ENCODE assay signal across 10 cellular contexts in genomic region chr5:156475831-156476551, GRCh38.
DNase-seq lines count a peak whose midpoint lies in the region; ATAC-seq and TF ChIP-seq lines count a peak whose summit lies in the region.
"Had no signal": no experiment of that assay in that cellular context is flagged by ENCODE, and none has a peak within 500 bp of the region (broad histone marks: within the 10 kb centered on the region; RNA-seq: fewer than 3 reads in every experiment).

No MANE protein-coding gene starts in this region.

- H3K4me1 Mint-ChIP-seq in naive thymus-derived CD8-positive, alpha-beta T cell: no peaks in the 10 kb centered on the region
- H3K4me1 Mint-ChIP-seq: activated naive CD8-positive, alpha-beta T cell treated with anti-CD3 and anti-CD28 coated beads, Interleukin-2, amount 10 ng/mL, durations not matched to agents 7 days and 5 days had no signal

- H3K9me3 Mint-ChIP-seq in naive thymus-derived CD8-positive, alpha-beta T cell: peaks cover 0 to 1% (median 0%) of the 10 kb centered on the region in 9 donors
- H3K9me3 Mint-ChIP-seq: activated naive CD8-positive, alpha-beta T cell treated with anti-CD3 and anti-CD28 coated beads, Interleukin-2, amount 10 ng/mL, durations not matched to agents 7 days and 5 days; natural killer cell treated with Interleukin-12 subunit alpha and Interleukin-12 subunit beta and Interleukin-15 and Interleukin-18, amount 100 ng/mL, for 72 hours had no signal

- peak; percentile 80 for DNase-seq in AG09309 (ENCODE audit: low read depth)
- peak; percentile 76 for DNase-seq in fibroblast of the aortic adventitia (ENCODE audit: low read depth)
- DNase-seq in omental fat pad (ENCODE audit: low spot score): no peak
- DNase-seq in naive thymus-derived CD8-positive, alpha-beta T cell: no peak
- no peak for DNase-seq in activated CD4-positive, CD25-positive, alpha-beta regulatory T cell treated with anti-CD3 and anti-CD28 coated beads, Interleukin-2, amount 50 U/mL, for 72 hours
- no peak for DNase-seq in HEK293T (ENCODE audit: extremely low spot score)
- DNase-seq: activated naive CD8-positive, alpha-beta T cell treated with anti-CD3 and anti-CD28 coated beads, Interleukin-2, amount 10 ng/mL, durations not matched to agents 7 days and 5 days had no signal

- ATAC-seq in omental fat pad (ENCODE audit: low FRiP score) (peak; percentile 74), HG02938 (IDR thresholded peaks at IDR 0.05; ENCODE audit: unreplicated experiment) (no peak)
- ATAC-seq in naive thymus-derived CD8-positive, alpha-beta T cell: no peak

- no peaks in the 10 kb centered on the region for H3K36me3 Mint-ChIP-seq in naive thymus-derived CD8-positive, alpha-beta T cell
- H3K36me3 Mint-ChIP-seq: activated naive CD8-positive, alpha-beta T cell treated with anti-CD3 and anti-CD28 coated beads, Interleukin-2, amount 10 ng/mL, durations not matched to agents 7 days and 5 days; natural killer cell treated with Interleukin-12 subunit alpha and Interleukin-12 subunit beta and Interleukin-15 and Interleukin-18, amount 100 ng/mL, for 72 hours had no signal

- H3K27me3 Mint-ChIP-seq in naive thymus-derived CD8-positive, alpha-beta T cell: peaks cover 0 to 5% (median 4%) of the 10 kb centered on the region in 5 donors
- H3K27me3 Mint-ChIP-seq: activated naive CD8-positive, alpha-beta T cell treated with anti-CD3 and anti-CD28 coated beads, Interleukin-2, amount 10 ng/mL, durations not matched to agents 7 days and 5 days had no signal

- TF ChIP-seq CTCF in AG09309 (IDR thresholded peaks at IDR 0.05; ENCODE audit: control insufficient read depth, insufficient read depth, low read depth, low read length, missing control alignments): peak; percentile 44
- peak; percentile 10 for TF ChIP-seq CTCF in fibroblast of the aortic adventitia (IDR thresholded peaks at IDR 0.05; ENCODE audit: insufficient read depth, low read length)
- no peak for TF ChIP-seq CTCF in omental fat pad (IDR thresholded peaks at IDR 0.05)

- no peak overlapping the region for H3K27ac Mint-ChIP-seq in naive thymus-derived CD8-positive, alpha-beta T cell
- H3K27ac Mint-ChIP-seq: activated naive CD8-positive, alpha-beta T cell treated with anti-CD3 and anti-CD28 coated beads, Interleukin-2, amount 10 ng/mL, durations not matched to agents 7 days and 5 days; natural killer cell treated with Interleukin-12 subunit alpha and Interleukin-12 subunit beta and Interleukin-15 and Interleukin-18, amount 100 ng/mL, for 72 hours had no signal

- POLR2A ChIA-PET in naive thymus-derived CD8-positive, alpha-beta T cell (lab: Charles Lee): no interaction called here
- POLR2A ChIA-PET in HEK293T (lab: Yijun Ruan, JAX): no interaction called here

- H3K4me3 ChIP-seq in AG09309 (ENCODE audit: control insufficient read depth, low read depth, low read length): no peak overlapping the region
- no peak overlapping the region for H3K4me3 ChIP-seq in fibroblast of the aortic adventitia (ENCODE audit: low read depth, low read length)

- CTCF ChIA-PET in HEK293T (lab: Yijun Ruan, JAX): no interaction called here

- H3K4me3 Mint-ChIP-seq in naive thymus-derived CD8-positive, alpha-beta T cell: no peak overlapping the region
- H3K4me3 Mint-ChIP-seq: activated naive CD8-positive, alpha-beta T cell treated with anti-CD3 and anti-CD28 coated beads, Interleukin-2, amount 10 ng/mL, durations not matched to agents 7 days and 5 days; natural killer cell treated with Interleukin-12 subunit alpha and Interleukin-12 subunit beta and Interleukin-15 and Interleukin-18, amount 100 ng/mL, for 72 hours had no signal

TF ChIP-seq in PFSK-1, 5 proteins besides CTCF, POLR2A, EP300 and RAD21:
- TF ChIP-seq TAF1 (IDR thresholded peaks at IDR 0.05; ENCODE audit: borderline replicate concordance, insufficient read depth, low read length) (no peak), FOXP2 (optimal IDR thresholded peaks at IDR 0.05; ENCODE audit: borderline replicate concordance, extremely low read depth, extremely low read length, insufficient read depth) (peak; percentile 17), SIN3A (IDR thresholded peaks at IDR 0.05; ENCODE audit: borderline replicate concordance, insufficient read depth, low read length) (peak; percentile 97; the same call in 1 of the 2 replicates)
- TF ChIP-seq, protein P1, sequence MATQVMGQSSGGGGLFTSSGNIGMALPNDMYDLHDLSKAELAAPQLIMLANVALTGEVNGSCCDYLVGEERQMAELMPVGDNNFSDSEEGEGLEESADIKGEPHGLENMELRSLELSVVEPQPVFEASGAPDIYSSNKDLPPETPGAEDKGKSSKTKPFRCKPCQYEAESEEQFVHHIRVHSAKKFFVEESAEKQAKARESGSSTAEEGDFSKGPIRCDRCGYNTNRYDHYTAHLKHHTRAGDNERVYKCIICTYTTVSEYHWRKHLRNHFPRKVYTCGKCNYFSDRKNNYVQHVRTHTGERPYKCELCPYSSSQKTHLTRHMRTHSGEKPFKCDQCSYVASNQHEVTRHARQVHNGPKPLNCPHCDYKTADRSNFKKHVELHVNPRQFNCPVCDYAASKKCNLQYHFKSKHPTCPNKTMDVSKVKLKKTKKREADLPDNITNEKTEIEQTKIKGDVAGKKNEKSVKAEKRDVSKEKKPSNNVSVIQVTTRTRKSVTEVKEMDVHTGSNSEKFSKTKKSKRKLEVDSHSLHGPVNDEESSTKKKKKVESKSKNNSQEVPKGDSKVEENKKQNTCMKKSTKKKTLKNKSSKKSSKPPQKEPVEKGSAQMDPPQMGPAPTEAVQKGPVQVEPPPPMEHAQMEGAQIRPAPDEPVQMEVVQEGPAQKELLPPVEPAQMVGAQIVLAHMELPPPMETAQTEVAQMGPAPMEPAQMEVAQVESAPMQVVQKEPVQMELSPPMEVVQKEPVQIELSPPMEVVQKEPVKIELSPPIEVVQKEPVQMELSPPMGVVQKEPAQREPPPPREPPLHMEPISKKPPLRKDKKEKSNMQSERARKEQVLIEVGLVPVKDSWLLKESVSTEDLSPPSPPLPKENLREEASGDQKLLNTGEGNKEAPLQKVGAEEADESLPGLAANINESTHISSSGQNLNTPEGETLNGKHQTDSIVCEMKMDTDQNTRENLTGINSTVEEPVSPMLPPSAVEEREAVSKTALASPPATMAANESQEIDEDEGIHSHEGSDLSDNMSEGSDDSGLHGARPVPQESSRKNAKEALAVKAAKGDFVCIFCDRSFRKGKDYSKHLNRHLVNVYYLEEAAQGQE (IDR thresholded peaks at IDR 0.05; ENCODE audit: insufficient read depth in 1 of 2, low read depth in 2 of 2, low read length in 2 of 2): peak in 1 of 2 experiments; percentile 57; a peak in 1 of 4 replicates
TF ChIP-seq in PFSK-1: peak in this region for 3.

TF ChIP-seq in HEK293T, 16 proteins besides CTCF, POLR2A, EP300 and RAD21:
- no peak for TF ChIP-seq ZNF384 (IDR thresholded peaks at IDR 0.05)
- TF ChIP-seq TARDBP (IDR thresholded peaks at IDR 0.05): no peak
- TF ChIP-seq LEF1 (IDR thresholded peaks at IDR 0.05; ENCODE audit: borderline replicate concordance): no peak
- TF ChIP-seq PKNOX1 (IDR thresholded peaks at IDR 0.05): no peak
- no peak for TF ChIP-seq BHLHE40 (IDR thresholded peaks at IDR 0.05; ENCODE audit: borderline replicate concordance)
- TF ChIP-seq NFRKB (IDR thresholded peaks at IDR 0.05): no peak
- no peak for TF ChIP-seq FOXM1 (IDR thresholded peaks at IDR 0.05; ENCODE audit: borderline replicate concordance)
- no peak for TF ChIP-seq CTBP1 (IDR thresholded peaks at IDR 0.05; ENCODE audit: borderline replicate concordance)
- no peak for TF ChIP-seq L3MBTL2 (conservative IDR thresholded peaks at IDR 0.05)
- no peak for TF ChIP-seq ARNT (IDR thresholded peaks at IDR 0.05)
- TF ChIP-seq SUZ12 (IDR thresholded peaks at IDR 0.05): no peak
TF ChIP-seq in HEK293T: peak in this region for 0.

Comparison
In these comparisons a context has a peak if more than half of its experiments do, and no peak if none do; other contexts are left out.
1. DNase-seq: peak in AG09309 (single experiment) and fibroblast of the aortic adventitia (single experiment); none in omental fat pad (single experiment), naive thymus-derived CD8-positive, alpha-beta T cell (0 of 10), activated CD4-positive, CD25-positive, alpha-beta regulatory T cell treated with anti-CD3 and anti-CD28 coated beads, Interleukin-2, amount 50 U/mL, for 72 hours (single experiment) and HEK293T (single experiment).
2. CTCF ChIP-seq: peak in AG09309 (single experiment) and fibroblast of the aortic adventitia (single experiment); none in omental fat pad (0 of 3).